ENCODE assay signal across 9 cellular contexts in genomic region chr22:39598017-39598965, GRCh38.
DNase-seq lines count a peak whose midpoint lies in the region.
"Had no signal": no experiment of that assay in that cellular context is flagged by ENCODE, and none has a peak within 500 bp of the region (broad histone marks: within the 10 kb centered on the region; RNA-seq: fewer than 3 reads in every experiment).

No MANE protein-coding gene starts in this region.

- no peak overlapping the region for H3K27ac ChIP-seq in iPS DF 6.9 (ENCODE audit: low read length)
- H3K27ac ChIP-seq: SK-N-MC had no signal

- peak; percentile 33 to 53 for DNase-seq in NCI-H2081 (lab: John Stamatoyannopoulos, UW)
- DNase-seq in NCI-H2081 treated with DMSO at 0.1 percent for 48 hours (lab: John Stamatoyannopoulos, UW) = no peak
- DNase-seq in activated T-cell treated with anti-CD3 and anti-CD28 coated beads for 24 hours (ENCODE audit: low read depth) = peak; percentile 66
- peak; percentile 64 for DNase-seq in iPS DF 6.9 (ENCODE audit: low read depth, low spot score)
- DNase-seq in stimulated activated CD8-positive, alpha-beta memory T cell treated with anti-CD3 and anti-CD28 coated beads, Interleukin-12 subunit alpha, Interleukin-12 subunit beta, amount 100 ng/mL, for 1 hour (ENCODE audit: low read depth) = peak; percentile 37
- DNase-seq in dedifferentiated amniotic fluid mesenchymal stem cell (ENCODE audit: extremely low spot score) = no peak
- no peak for DNase-seq in NOMO-1 treated with DMSO at 0.1 percent for 48 hours (lab: John Stamatoyannopoulos, UW; ENCODE audit: unreplicated experiment)
- DNase-seq in NK-92 treated with Interleukin-12 subunit alpha and Interleukin-12 subunit beta, amount 100 ng/mL, for 24 hours (lab: John Stamatoyannopoulos, UW) = no peak

- peaks cover 1% of the 10 kb centered on the region; the same call in 1 of the 2 replicates for H3K4me1 ChIP-seq in iPS DF 6.9 (ENCODE audit: control insufficient read depth, insufficient read depth, low read length)

- no peaks in the 10 kb centered on the region for H3K36me3 ChIP-seq in iPS DF 6.9 (ENCODE audit: control insufficient read depth, insufficient read depth, low read length)

- no peaks in the 10 kb centered on the region for H3K27me3 ChIP-seq in iPS DF 6.9 (ENCODE audit: control insufficient read depth, insufficient read depth, low read length)

- peak overlapping the region; percentile 5; the same call in 1 of the 2 replicates for H3K4me3 ChIP-seq in iPS DF 6.9 (ENCODE audit: low read length)
- H3K4me3 ChIP-seq: SK-N-MC had no signal

- H3K9me3 ChIP-seq in iPS DF 6.9 (ENCODE audit: control insufficient read depth, insufficient read depth, low read length) = no peaks in the 10 kb centered on the region

- no CpG with 5 or more reads among the region's 36 CpGs for WGBS in iPS DF 6.9 (ENCODE audit: insufficient coverage, insufficient read length)

Comparison
In these comparisons a context has a peak if more than half of its experiments do, and no peak if none do; other contexts are left out.
1. DNase-seq: peak in NCI-H2081 (2 of 2), activated T-cell treated with anti-CD3 and anti-CD28 coated beads for 24 hours (single experiment), iPS DF 6.9 (single experiment) and stimulated activated CD8-positive, alpha-beta memory T cell treated with anti-CD3 and anti-CD28 coated beads, Interleukin-12 subunit alpha, Interleukin-12 subunit beta, amount 100 ng/mL, for 1 hour (single experiment); none in NCI-H2081 treated with DMSO at 0.1 percent for 48 hours (single experiment), dedifferentiated amniotic fluid mesenchymal stem cell (single experiment), NOMO-1 treated with DMSO at 0.1 percent for 48 hours (single experiment) and NK-92 treated with Interleukin-12 subunit alpha and Interleukin-12 subunit beta, amount 100 ng/mL, for 24 hours (single experiment).